ENCODE assay signal across 8 cellular contexts in genomic region chr19:11088508-11089253, GRCh38. TPM values are rescaled to one million over a fixed set of nuclear protein-coding genes. Genes with fewer than 3 reads are reported as not detected.
DNase-seq lines count a peak whose midpoint lies in the region; ATAC-seq and TF ChIP-seq lines count a peak whose summit lies in the region.

No MANE protein-coding gene starts in this region.

- H3K4me1 ChIP-seq in sigmoid colon: peaks cover 0 to 71% (median 64%) of the 10 kb centered on the region in 4 donors

- 11 to 33% methylated on average over 11 of the region's 11 CpGs for WGBS in sigmoid colon, 2 donors

- no peaks in the 10 kb centered on the region for H3K4me1 Mint-ChIP-seq in activated T-helper 17 cell treated with anti-CD3 and anti-CD28 coated beads, Interleukin-2, amount 50 U/mL, for 72 hours

- H3K4me3 ChIP-seq in sigmoid colon: peak overlapping the region; percentile 53 to 77 (median 65)

- H3K27me3 Mint-ChIP-seq in activated T-helper 17 cell treated with anti-CD3 and anti-CD28 coated beads, Interleukin-2, amount 50 U/mL, for 72 hours: no peaks in the 10 kb centered on the region

- H3K27ac ChIP-seq in sigmoid colon: peak overlapping the region; percentile 91 to 98 (median 96)

- intact Hi-C loops in left cardiac atrium (cut with DNase I) (no loop called here), sigmoid colon (cut with DNase I) (no loop called here)

- peak; percentile 47 for DNase-seq in NCI-H2107 treated with DMSO at 0.1 percent for 48 hours (lab: John Stamatoyannopoulos, UW; ENCODE audit: unreplicated experiment)
- no peak for DNase-seq in NCI-H2107 (lab: John Stamatoyannopoulos, UW)
- DNase-seq in left cardiac atrium: peak; percentile 58
- peak; percentile 77 for DNase-seq in sigmoid colon
- no peak for DNase-seq in amniotic stem cell (lab: John Stamatoyannopoulos, UW)
- DNase-seq in ecto neural progenitor cell (ENCODE audit: low spot score): no peak
- DNase-seq in iPS-NIHi7 (ENCODE audit: extremely low spot score): no peak

- no peaks in the 10 kb centered on the region for H3K36me3 ChIP-seq in sigmoid colon

- TF ChIP-seq EP300 in sigmoid colon (IDR thresholded peaks at IDR 0.05): no peak

- peak overlapping the region; percentile 90 for H3K4me3 Mint-ChIP-seq in activated T-helper 17 cell treated with anti-CD3 and anti-CD28 coated beads, Interleukin-2, amount 50 U/mL, for 72 hours

- H3K27ac Mint-ChIP-seq in activated T-helper 17 cell treated with anti-CD3 and anti-CD28 coated beads, Interleukin-2, amount 50 U/mL, for 72 hours: peak overlapping the region; percentile 98

- no peak for TF ChIP-seq CTCF in sigmoid colon (IDR thresholded peaks at IDR 0.05)

- no peaks in the 10 kb centered on the region for H3K9me3 Mint-ChIP-seq in activated T-helper 17 cell treated with anti-CD3 and anti-CD28 coated beads, Interleukin-2, amount 50 U/mL, for 72 hours

- ATAC-seq in activated T-helper 17 cell treated with anti-CD3 and anti-CD28 coated beads, Interleukin-2, amount 50 U/mL, for 72 hours (replicated peaks): no peak
- ATAC-seq in left cardiac atrium: peak in 1 of 2 donors; percentile 6

- peaks cover 41% of the 10 kb centered on the region for H3K36me3 Mint-ChIP-seq in activated T-helper 17 cell treated with anti-CD3 and anti-CD28 coated beads, Interleukin-2, amount 50 U/mL, for 72 hours (ENCODE audit: low read depth)

- no peaks in the 10 kb centered on the region for H3K9me3 ChIP-seq in sigmoid colon

- TF ChIP-seq POLR2A in sigmoid colon (IDR thresholded peaks at IDR 0.05): no peak

- no peaks in the 10 kb centered on the region for H3K27me3 ChIP-seq in sigmoid colon

RNA-seq across cellular contexts. Expression of gene LDLR, which starts 0.6 kb away (rescaled TPM):
- total RNA-seq in activated T-helper 17 cell treated with anti-CD3 and anti-CD28 coated beads, Interleukin-2, amount 50 U/mL, for 72 hours: 10 to 100 TPM; 63.8 to 83.5 TPM
- total RNA-seq in left cardiac atrium (10 to 100 TPM; 24.4 to 80.0 TPM), sigmoid colon (100 to 1,000 TPM in 1 of 4 donors, 10 to 100 TPM in 1, 1 to 10 TPM in 2; 7.1 to 139 (median 15.0) TPM)
- 10 to 100 TPM; 20.4 to 76.0 (median 20.6) TPM for polyA plus RNA-seq in sigmoid colon

Comparison
In these comparisons a context has a peak if more than half of its experiments do, and no peak if none do; other contexts are left out.
1. DNase-seq: peak in NCI-H2107 treated with DMSO at 0.1 percent for 48 hours (single experiment), left cardiac atrium (single experiment) and sigmoid colon (single experiment); none in NCI-H2107 (single experiment), amniotic stem cell (single experiment), ecto neural progenitor cell (single experiment) and iPS-NIHi7 (single experiment).